ENCODE assay signal across 12 cellular contexts in genomic region chr6:108608453-108609275, GRCh38. TPM values are rescaled to one million over a fixed set of nuclear protein-coding genes. Genes with fewer than 3 reads are reported as not detected.
DNase-seq lines count a peak whose midpoint lies in the region; ATAC-seq and TF ChIP-seq lines count a peak whose summit lies in the region.
"Had no signal": no experiment of that assay in that cellular context is flagged by ENCODE, and none has a peak within 500 bp of the region (broad histone marks: within the 10 kb centered on the region; RNA-seq: fewer than 3 reads in every experiment).

No MANE protein-coding gene starts in this region.

- WGBS in SK-N-SH (ENCODE audit: low lambda C conversion rate), result 85% methylated on average over 7 of the region's 7 CpGs

- H3K27me3 ChIP-seq in SK-N-SH (ENCODE audit: insufficient read depth), result no peaks in the 10 kb centered on the region
- H3K27me3 ChIP-seq in neutrophil, result no peaks in the 10 kb centered on the region

- H3K4me1 ChIP-seq in SK-N-SH (ENCODE audit: control insufficient read depth in 1 of 2, insufficient read depth in 2 of 2, low read depth in 1 of 2, low read length in 1 of 2), result peaks cover 12 to 16% of the 10 kb centered on the region in 2 experiments; a peak in 3 of 4 replicates
- peaks cover 0 to 9% of the 10 kb centered on the region in 2 experiments for H3K4me1 ChIP-seq in neutrophil (ENCODE audit: control insufficient read depth in 1 of 2, insufficient read depth in 1 of 2, low read depth in 1 of 2, low read length in 1 of 2)

- H3K9ac ChIP-seq in SK-N-SH, result no peak overlapping the region

- peak; percentile 56 for ATAC-seq in SK-N-SH treated with all-trans-retinoic acid at 6 μM for 48 hours
- no peak for ATAC-seq in GM21717 (IDR thresholded peaks at IDR 0.05; ENCODE audit: unreplicated experiment)
- ATAC-seq: T-cell had no signal

- TF ChIP-seq RAD21 in SK-N-SH (IDR thresholded peaks at IDR 0.05; ENCODE audit: low read length), result no peak

- peaks cover 82% of the 10 kb centered on the region for H3K79me2 ChIP-seq in SK-N-SH (ENCODE audit: insufficient read depth)

- no peak overlapping the region for H2AFZ ChIP-seq in SK-N-SH (ENCODE audit: low read depth)

- no peak for DNase-seq in SK-N-SH
- peak; percentile 53 for DNase-seq in fibroblast of mammary gland (ENCODE audit: low read depth)
- no peak for DNase-seq in activated effector memory CD4-positive, alpha-beta T cell treated with Interleukin-2 at 50 U/mL for 16 hours
- DNase-seq in NOMO-1 treated with DMSO at 0.1 percent for 48 hours (lab: John Stamatoyannopoulos, UW; ENCODE audit: unreplicated experiment), result no peak
- DNase-seq in SIG-M5 treated with dmso at 0.1 percent for 504 hours (lab: John Stamatoyannopoulos, UW; ENCODE audit: unreplicated experiment), result no peak
- DNase-seq: 8988T; DMS153; stimulated activated CD4-positive, alpha-beta T cell treated with anti-CD3 and anti-CD28 coated beads, Interleukin-4, amount 100 ng/mL, for 4 hours; T-cell had no signal

- H3F3A ChIP-seq in SK-N-SH (replicated peaks; ENCODE audit: insufficient read depth), result no peaks in the 10 kb centered on the region

- no peaks in the 10 kb centered on the region for H3K9me3 ChIP-seq in SK-N-SH
- no peaks in the 10 kb centered on the region for H3K9me3 ChIP-seq in neutrophil

- H3K27ac ChIP-seq in SK-N-SH (ENCODE audit: low read depth in 2 of 2, low read length in 1 of 2) (peak overlapping the region in 1 of 2 experiments; percentile 16; a peak in 1 of 4 replicates), neutrophil (peak overlapping the region; percentile 13)

- H4K20me1 ChIP-seq in SK-N-SH (ENCODE audit: insufficient read depth), result peaks cover 53% of the 10 kb centered on the region

- no peak for TF ChIP-seq EP300 in SK-N-SH (IDR thresholded peaks at IDR 0.05; ENCODE audit: borderline replicate concordance in 1 of 2, low read depth in 1 of 2, low read length in 1 of 2)

- H3K4me3 ChIP-seq in SK-N-SH (ENCODE audit: low read depth in 2 of 2, low read length in 1 of 2) (no peak overlapping the region), fibroblast of mammary gland (ENCODE audit: control insufficient read depth, low read depth, low read length) (no peak overlapping the region), neutrophil (ENCODE audit: low read depth in 1 of 2, low read length in 1 of 2) (no peak overlapping the region)

- POLR2A ChIA-PET in SK-N-SH (lab: Yijun Ruan, JAX), result no interaction called here

- TF ChIP-seq CTCF in SK-N-SH (IDR thresholded peaks at IDR 0.05) (no peak), fibroblast of mammary gland (conservative IDR thresholded peaks at IDR 0.05; ENCODE audit: control insufficient read depth, insufficient read depth, low read depth, low read length) (no peak), neutrophil (IDR thresholded peaks at IDR 0.05) (no peak)

- no peak overlapping the region for H3K4me2 ChIP-seq in SK-N-SH

- H3K36me3 ChIP-seq in SK-N-SH (replicated peaks in 1 of 2; ENCODE audit: control insufficient read depth in 1 of 2, insufficient read depth in 2 of 2, low read length in 1 of 2) (peaks cover 0 to 9% of the 10 kb centered on the region in 2 experiments), neutrophil (no peaks in the 10 kb centered on the region)

- H3K9me2 ChIP-seq in SK-N-SH, result no peaks in the 10 kb centered on the region

- CTCF ChIA-PET in SK-N-SH (lab: Yijun Ruan, JAX), result interaction anchor here (1.0 kb wide), 1 partner anchor 18 kb away, joined by 3 read pairs; no protein-coding TSS in a partner anchor

TF ChIP-seq in SK-N-SH treated with all-trans-retinoic acid at 6 μM for 48 hours, 23 proteins besides CTCF, POLR2A, EP300 and RAD21 (continues in another document):
- TF ChIP-seq ZC3H10 (CRISPR knock-in tag; IDR thresholded peaks at IDR 0.05), result no peak
- TF ChIP-seq ZFP30 (CRISPR knock-in tag; IDR thresholded peaks at IDR 0.05), result no peak
- TF ChIP-seq ISL1 (CRISPR knock-in tag; IDR thresholded peaks at IDR 0.05), result no peak
- no peak for TF ChIP-seq CREB5 (CRISPR knock-in tag; IDR thresholded peaks at IDR 0.05; ENCODE audit: low read depth)
- no peak for TF ChIP-seq PPARA (CRISPR knock-in tag; IDR thresholded peaks at IDR 0.05; ENCODE audit: borderline replicate concordance)
- TF ChIP-seq OSR1 (CRISPR knock-in tag; IDR thresholded peaks at IDR 0.05), result no peak
- no peak for TF ChIP-seq TCF4 (CRISPR knock-in tag; IDR thresholded peaks at IDR 0.05; ENCODE audit: borderline replicate concordance)
- TF ChIP-seq, protein P1, sequence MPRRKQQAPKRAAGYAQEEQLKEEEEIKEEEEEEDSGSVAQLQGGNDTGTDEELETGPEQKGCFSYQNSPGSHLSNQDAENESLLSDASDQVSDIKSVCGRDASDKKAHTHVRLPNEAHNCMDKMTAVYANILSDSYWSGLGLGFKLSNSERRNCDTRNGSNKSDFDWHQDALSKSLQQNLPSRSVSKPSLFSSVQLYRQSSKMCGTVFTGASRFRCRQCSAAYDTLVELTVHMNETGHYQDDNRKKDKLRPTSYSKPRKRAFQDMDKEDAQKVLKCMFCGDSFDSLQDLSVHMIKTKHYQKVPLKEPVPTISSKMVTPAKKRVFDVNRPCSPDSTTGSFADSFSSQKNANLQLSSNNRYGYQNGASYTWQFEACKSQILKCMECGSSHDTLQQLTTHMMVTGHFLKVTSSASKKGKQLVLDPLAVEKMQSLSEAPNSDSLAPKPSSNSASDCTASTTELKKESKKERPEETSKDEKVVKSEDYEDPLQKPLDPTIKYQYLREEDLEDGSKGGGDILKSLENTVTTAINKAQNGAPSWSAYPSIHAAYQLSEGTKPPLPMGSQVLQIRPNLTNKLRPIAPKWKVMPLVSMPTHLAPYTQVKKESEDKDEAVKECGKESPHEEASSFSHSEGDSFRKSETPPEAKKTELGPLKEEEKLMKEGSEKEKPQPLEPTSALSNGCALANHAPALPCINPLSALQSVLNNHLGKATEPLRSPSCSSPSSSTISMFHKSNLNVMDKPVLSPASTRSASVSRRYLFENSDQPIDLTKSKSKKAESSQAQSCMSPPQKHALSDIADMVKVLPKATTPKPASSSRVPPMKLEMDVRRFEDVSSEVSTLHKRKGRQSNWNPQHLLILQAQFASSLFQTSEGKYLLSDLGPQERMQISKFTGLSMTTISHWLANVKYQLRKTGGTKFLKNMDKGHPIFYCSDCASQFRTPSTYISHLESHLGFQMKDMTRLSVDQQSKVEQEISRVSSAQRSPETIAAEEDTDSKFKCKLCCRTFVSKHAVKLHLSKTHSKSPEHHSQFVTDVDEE (CRISPR knock-in tag; IDR thresholded peaks at IDR 0.05), result no peak

TF ChIP-seq in SK-N-SH, 30 proteins besides CTCF, POLR2A, EP300 and RAD21:
- no peak for TF ChIP-seq USF1 (IDR thresholded peaks at IDR 0.05; ENCODE audit: borderline replicate concordance, low read depth)
- no peak for TF ChIP-seq FOXM1 (IDR thresholded peaks at IDR 0.05; ENCODE audit: low read depth)
- no peak for TF ChIP-seq RFX5 (IDR thresholded peaks at IDR 0.05; ENCODE audit: low read length)
- no peak for TF ChIP-seq ZBTB33 (IDR thresholded peaks at IDR 0.05; ENCODE audit: borderline replicate concordance, low read depth)
- no peak for TF ChIP-seq RXRA (IDR thresholded peaks at IDR 0.05; ENCODE audit: borderline replicate concordance, low read depth)
- TF ChIP-seq YY1 (IDR thresholded peaks at IDR 0.05; ENCODE audit: low read depth), result no peak

RNA-seq across cellular contexts. Expression of gene FOXO3, which starts 47.9 kb away (rescaled TPM):
- 8.1 and 8.5 TPM in 2 replicates for polyA plus RNA-seq in SK-N-SH (2012; rRNA removed)
- 7.5 and 8.1 TPM in 2 replicates for polyA plus RNA-seq in SK-N-SH (2012; cell fraction: cytosol; rRNA removed)
- 5.9 and 8.0 TPM in 2 replicates for polyA plus RNA-seq in SK-N-SH (2012; cell fraction: nucleus; rRNA removed)
